29 cellular contexts compared by ENCODE assay signal in genomic region chr22:47228767-47229166, GRCh38.
"Had no signal": no experiment of that assay in that cellular context is flagged by ENCODE, and none has a peak within 500 bp of the region (broad histone marks: within the 10 kb centered on the region; RNA-seq: fewer than 3 reads in every experiment).

No MANE protein-coding gene starts in this region.

- FAIRE-seq: bronchial epithelial cell, TTC549 had no signal

- H3K4me1 ChIP-seq: ascending aorta had no signal

- H3K4me3 ChIP-seq: ascending aorta, cardiac muscle cell had no signal

- DNase-seq: activated B cell treated with CpG ODN at 0.5 μM for 24 hours; activated CD4-positive, alpha-beta memory T cell treated with anti-CD3 and anti-CD28 coated beads for 36 hours; activated CD4-positive, alpha-beta T cell treated with anti-CD3 and anti-CD28 coated beads for 4 hours; activated CD4-positive, alpha-beta T cell treated with anti-CD3 and anti-CD28 coated beads, Interleukin-2, amount 10 ng/mL, durations not matched to agents 24 days and 14 days; activated CD4-positive, alpha-beta T cell treated with anti-CD3 and anti-CD28 coated beads, Interleukin-2, amount 50 U/mL, for 1 hour; activated CD4-positive, alpha-beta T cell treated with anti-CD3 and anti-CD28 coated beads, Interleukin-2, amount 50 U/mL, for 4 hours; activated CD4-positive, CD25-positive, alpha-beta regulatory T cell treated with anti-CD3 and anti-CD28 coated beads, Interleukin-2, amount 50 U/mL, for 72 hours; activated CD8-positive, alpha-beta memory T cell treated with anti-CD3 and anti-CD28 coated beads, Interleukin-2, amount 50 U/mL, for 4 hours; activated CD8-positive, alpha-beta T cell treated with anti-CD3 and anti-CD28 coated beads for 36 hours; activated effector memory CD4-positive, alpha-beta T cell treated with Interleukin-2 at 50 U/mL for 16 hours; activated gamma-delta T cell; activated naive CD4-positive, alpha-beta T cell treated with anti-CD3 and anti-CD28 coated beads, Interleukin-2, amount 10 ng/mL, durations not matched to agents 7 days and 5 days; activated naive CD4-positive, alpha-beta T cell treated with Interleukin-2 at 50 U/mL for 16 hours; activated naive CD8-positive, alpha-beta T cell treated with anti-CD3 and anti-CD28 coated beads, Interleukin-2, amount 10 ng/mL, durations not matched to agents 7 days and 5 days; activated naive CD8-positive, alpha-beta T cell treated with anti-CD3 and anti-CD28 coated beads, Interleukin-2, amount 50 U/mL, for 24 hours; activated T-cell treated with anti-CD3 and anti-CD28 coated beads for 4 hours; activated T-cell treated with anti-CD3 and anti-CD28 coated beads, Interleukin-2, amount 50 U/mL, for 1 hour; activated T-cell treated with anti-CD3 and anti-CD28 coated beads, Interleukin-2, amount 50 U/mL, for 48 hours; amygdala; anterior cingulate cortex; caudate nucleus; cerebellar nuclear complex; T-helper 2 cell; T-helper 9 cell had no signal

- H3K36me3 ChIP-seq: ascending aorta, cardiac muscle cell had no signal

- H3K27ac ChIP-seq: ascending aorta, cardiac muscle cell, VCaP had no signal

- H3K27me3 ChIP-seq: ascending aorta, cardiac muscle cell had no signal

- ATAC-seq: activated CD8-positive, alpha-beta T cell treated with anti-CD3 and anti-CD28 coated beads for 36 hours; activated naive CD8-positive, alpha-beta T cell treated with anti-CD3 and anti-CD28 coated beads, Interleukin-2, amount 50 U/mL, for 24 hours had no signal
